In the genomic region with DNA sequence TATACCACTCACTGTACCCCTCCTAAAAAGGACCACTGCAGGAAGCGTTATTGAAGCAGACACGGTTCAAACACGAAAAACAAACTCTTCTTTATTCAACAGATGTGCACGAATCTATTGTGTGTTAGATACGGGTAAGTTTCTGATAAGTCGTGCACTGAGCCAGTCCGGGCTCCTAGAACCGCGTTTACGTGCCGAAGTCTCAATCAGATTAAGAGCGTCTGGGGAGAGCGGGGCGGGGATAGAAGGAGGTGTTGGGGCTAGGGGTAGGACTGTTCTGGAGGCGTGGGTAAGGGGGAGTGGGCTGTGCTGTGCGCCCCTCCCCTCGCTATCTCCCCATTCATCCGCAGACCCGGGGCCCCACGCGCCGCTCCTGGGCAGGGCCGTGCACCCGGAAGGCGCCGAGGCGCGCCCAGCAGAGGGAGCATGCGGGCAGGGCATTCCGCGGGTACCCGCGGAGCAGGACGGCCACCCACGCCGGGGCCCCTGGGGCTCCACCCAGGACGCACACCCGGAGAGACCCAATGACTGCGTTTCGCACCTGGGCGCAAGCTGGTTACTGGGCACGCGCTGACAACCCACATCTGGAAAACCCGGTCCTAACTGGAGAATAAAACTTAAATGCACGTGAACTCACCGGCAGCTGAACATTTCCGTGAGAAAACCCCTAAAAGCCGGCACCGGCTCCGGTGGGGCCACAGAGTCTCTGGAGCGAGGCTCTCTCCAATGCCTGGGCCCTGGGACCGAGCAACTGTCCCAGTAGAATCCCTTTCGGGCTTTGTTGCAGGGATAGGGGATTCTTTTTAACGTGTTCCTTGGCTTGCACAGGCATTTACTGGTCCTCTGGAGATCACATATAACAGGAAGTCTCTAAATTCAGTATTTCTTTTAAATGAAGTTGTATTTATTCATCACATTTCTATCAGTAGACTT, we compare ENCODE assay signal across 8 cellular contexts. TPM values are rescaled to one million over a fixed set of nuclear protein-coding genes. Genes with fewer than 3 reads are reported as not detected.
DNase-seq lines count a peak whose midpoint lies in the region; ATAC-seq and TF ChIP-seq lines count a peak whose summit lies in the region.

No MANE protein-coding gene starts in this region.

- peak; percentile 87 for TF ChIP-seq CTCF in H9 (conservative IDR thresholded peaks at IDR 0.05)
- TF ChIP-seq CTCF in adrenal gland (IDR thresholded peaks at IDR 0.05): peak; percentile 55 to 84 (median 78)
- peak; percentile 85 for TF ChIP-seq CTCF in progenitor cell of endocrine pancreas (IDR thresholded peaks at IDR 0.05; ENCODE audit: unreplicated experiment)

- H2BK5ac ChIP-seq in H9 (ENCODE audit: insufficient read length, low read length): no peak overlapping the region

- CTCF ChIA-PET in T-cell (lab: Charles Lee): interaction anchor here (0.6 to 4.5 kb wide), 18 partner anchors 10 to 693 kb away, joined by 3 to 63 read pairs (median 5); partner anchors contain the start of gene WEE1 (in 1 of the 2)

- H3K27me3 Mint-ChIP-seq in H9 (ENCODE audit: low read depth): no peaks in the 10 kb centered on the region
- H3K27me3 Mint-ChIP-seq in T-cell: no peaks in the 10 kb centered on the region
- H3K27me3 Mint-ChIP-seq in progenitor cell of endocrine pancreas: peaks cover 7% of the 10 kb centered on the region

- no peak overlapping the region for H3K56ac ChIP-seq in H9 (ENCODE audit: insufficient read length, low read depth, low read length)

- no peak overlapping the region for H2BK120ac ChIP-seq in H9 (ENCODE audit: low read depth, low read length, poor library complexity, severe bottlenecking)

- POLR2A ChIA-PET in T-cell (lab: Charles Lee): interaction anchor here in 1 of 2 donors (1.1 kb wide), 1 partner anchor 1195 kb away, joined by 3 read pairs; the partner anchor contains the start of gene EIF4G2

- H3K79me2 ChIP-seq in H9 (ENCODE audit: insufficient read depth, low read length): no peaks in the 10 kb centered on the region

- no peak overlapping the region for H4K91ac ChIP-seq in H9 (ENCODE audit: insufficient read length, low read depth, low read length)

- H3K9me3 Mint-ChIP-seq in H9 (peaks cover 2 to 3% of the 10 kb centered on the region in 2 experiments; a peak in 2 of 5 replicates), T-cell (no peaks in the 10 kb centered on the region), progenitor cell of endocrine pancreas (ENCODE audit: low read depth) (peaks cover 3% of the 10 kb centered on the region)

- H3K9ac ChIP-seq in H9 (ENCODE audit: extremely low read depth, insufficient read length, low read length): peak overlapping the region; percentile 63

- H3K18ac ChIP-seq in H9 (ENCODE audit: insufficient read length, low read depth, low read length): peak overlapping the region; percentile 75

- peak overlapping the region; percentile 10 for H4K5ac ChIP-seq in H9 (ENCODE audit: insufficient read length, low read depth, low read length)

- no peaks in the 10 kb centered on the region for H3K79me1 ChIP-seq in H9 (ENCODE audit: insufficient read depth, low read depth, low read length, poor library complexity, severe bottlenecking)

- TF ChIP-seq POLR2A in adrenal gland (IDR thresholded peaks at IDR 0.05): peak; percentile 19 to 51

- H3K9me3 ChIP-seq in H9 (ENCODE audit: control insufficient read depth, low read depth, low read length): no peaks in the 10 kb centered on the region
- no peaks in the 10 kb centered on the region for H3K9me3 ChIP-seq in adrenal gland (replicated peaks in 1 of 3)

- no CpG with 5 or more reads among the region's 54 CpGs for WGBS in H9 (ENCODE audit: extremely low coverage, insufficient read length, low lambda C conversion rate)
- WGBS in adrenal gland, 4 donors: 0 to 2% (median 1%) methylated on average over 28 to 54 of the region's 54 CpGs

- peak overlapping the region; percentile 69 for H3K4me2 ChIP-seq in H9 (ENCODE audit: insufficient read depth, insufficient read length, low read length)

- H4K8ac ChIP-seq in H9 (replicated peaks; ENCODE audit: insufficient read length, low read depth, low read length): peak overlapping the region; percentile 25

- peak overlapping the region; percentile 77 for H3T11ph ChIP-seq in H9 (ENCODE audit: low read length)

- no peak overlapping the region for H2AK5ac ChIP-seq in H9 (ENCODE audit: insufficient read length, low read length)

- H3K4me3 Mint-ChIP-seq in H9 (peak overlapping the region; percentile 72 to 77), T-cell (peak overlapping the region; percentile 94 to 95 (median 94)), progenitor cell of endocrine pancreas (ENCODE audit: low read depth) (peak overlapping the region; percentile 73)

- no peak overlapping the region for H2BK12ac ChIP-seq in H9 (ENCODE audit: insufficient read length, low read depth, low read length)

- no peak overlapping the region for H2BK20ac ChIP-seq in H9 (ENCODE audit: low read depth, low read length, poor library complexity, severe bottlenecking)

- H3K23ac ChIP-seq in H9 (ENCODE audit: insufficient read length, low read depth, low read length): no peak overlapping the region

- H3K4me3 ChIP-seq in GM08714 (ENCODE audit: low read length): peak overlapping the region; percentile 59; the same call in 1 of the 2 replicates
- peak overlapping the region in 3 of 4 donors; percentile 13 to 60 (median 43) for H3K4me3 ChIP-seq in adrenal gland

- peak overlapping the region; percentile 9 for H3K27ac ChIP-seq in H9 (ENCODE audit: insufficient read length, low read depth, low read length)
- H3K27ac ChIP-seq in adrenal gland: peak overlapping the region; percentile 43 to 96 (median 93)

- peak overlapping the region; percentile 57 for H2AFZ ChIP-seq in H9 (ENCODE audit: low read length)

- peaks cover 11% of the 10 kb centered on the region for H3K23me2 ChIP-seq in H9 (ENCODE audit: insufficient read length, low read depth, low read length, poor library complexity, severe bottlenecking)

- H3K4me1 ChIP-seq in H9 (ENCODE audit: insufficient read depth, low read length): no peaks in the 10 kb centered on the region
- H3K4me1 ChIP-seq in adrenal gland (replicated peaks in 1 of 2): peaks cover 9 to 12% of the 10 kb centered on the region in 2 donors

- H3K27ac Mint-ChIP-seq in H9 (peak overlapping the region; percentile 76 to 94 (median 94)), T-cell (peak overlapping the region; percentile 91 to 99), progenitor cell of endocrine pancreas (peak overlapping the region; percentile 99)

- H3K4me1 Mint-ChIP-seq in H9: peaks cover 20 to 24% of the 10 kb centered on the region in 2 experiments
- H3K4me1 Mint-ChIP-seq in T-cell: peaks cover 16 to 29% (median 21%) of the 10 kb centered on the region in 3 donors
- H3K4me1 Mint-ChIP-seq in progenitor cell of endocrine pancreas (ENCODE audit: low read depth): peaks cover 20% of the 10 kb centered on the region

- ATAC-seq in T-cell (replicated peaks in 1 of 4) (peak; percentile 86 to 88 (median 87)), left cardiac atrium (peak; percentile 91 to 92)

- H4K20me1 ChIP-seq in H9 (ENCODE audit: control insufficient read depth, insufficient read depth, insufficient read length): no peaks in the 10 kb centered on the region

- H3K27me3 ChIP-seq in H9 (ENCODE audit: insufficient read depth, low read length): no peaks in the 10 kb centered on the region
- no peaks in the 10 kb centered on the region for H3K27me3 ChIP-seq in adrenal gland

- intact Hi-C loops in adrenal gland (cut with DNase I): loop anchor here (2.0 to 10.0 kb wide), 3 partner anchors 79 to 141 kb away; no protein-coding TSS in a partner anchor
- intact Hi-C loops in left cardiac atrium (cut with DNase I): loop anchor here (2.0 to 10.0 kb wide), 4 partner anchors 79 to 691 kb away; partner anchors contain the start of gene ADM (in 1 of the 2)

- H2BK15ac ChIP-seq in H9 (ENCODE audit: low read depth, low read length): no peak overlapping the region

- peak overlapping the region; percentile 5; the same call in 1 of the 2 replicates for H3K4ac ChIP-seq in H9 (ENCODE audit: low read depth, low read length)

- DNase-seq in H9 (peak; percentile 81), M059J (ENCODE audit: low read depth) (peak; percentile 79), T-cell (peak; percentile 74 to 89 (median 82)), adrenal gland (peak; percentile 81 to 88 (median 83)), left cardiac atrium (peak; percentile 90), progenitor cell of endocrine pancreas (ENCODE audit: low spot score, unreplicated experiment) (peak; percentile 89), ureter (ENCODE audit: low spot score) (peak; percentile 90)

- H3K36me3 Mint-ChIP-seq in H9 (ENCODE audit: insufficient read depth in 1 of 3, low read depth in 3 of 3) (peaks cover 0 to 7% (median 1%) of the 10 kb centered on the region in 3 experiments; a peak in 3 of 7 replicates), T-cell (peaks cover 2% of the 10 kb centered on the region), progenitor cell of endocrine pancreas (ENCODE audit: insufficient read depth) (no peaks in the 10 kb centered on the region)

- peak overlapping the region; percentile 94; the same call in 1 of the 2 replicates for H3K14ac ChIP-seq in H9 (ENCODE audit: insufficient read depth, low read length)

- no peaks in the 10 kb centered on the region for H3K36me3 ChIP-seq in adrenal gland (replicated peaks in 1 of 2)

RNA-seq across cellular contexts. Expression of gene WEE1, which starts 40.6 kb away (rescaled TPM):
- total RNA-seq in H9 (2021) (136 and 142 TPM in 2 replicates), T-cell (10 to 100 TPM in 1 of 5 donors, 1 to 10 TPM in 4; 3.8 to 13.5 (median 6.2) TPM), adrenal gland (10 to 100 TPM in 4 of 8 donors, 1 to 10 TPM in 4; 3.3 to 11.3 (median 9.0) TPM), left cardiac atrium (10 to 100 TPM; 25.3 to 53.7 TPM), progenitor cell of endocrine pancreas (154 and 179 TPM in 2 replicates), ureter (65.3 TPM)
- total RNA-seq in M059J (2014; rRNA removed; shearing (Covaris generic)): 72.7 and 74.8 TPM in 2 replicates
- polyA plus RNA-seq in adrenal gland: 10 to 100 TPM in 1 of 3 donors, 1 to 10 TPM in 2; 4.7 to 10.3 (median 4.7) TPM

RNA-seq across cellular contexts. Expression of gene SWAP70, which starts 49.8 kb away (rescaled TPM):
- total RNA-seq in H9 (2021) (34.4 and 35.8 TPM in 2 replicates), T-cell (10 to 100 TPM in 1 of 5 donors, 1 to 10 TPM in 4; 4.5 to 14.3 (median 7.3) TPM), adrenal gland (10 to 100 TPM; 13.3 to 23.5 (median 20.1) TPM), left cardiac atrium (10 to 100 TPM; 27.4 to 37.7 TPM), progenitor cell of endocrine pancreas (18.9 and 19.1 TPM in 2 replicates), ureter (49.0 TPM)
- 22.4 and 31.9 TPM in 2 replicates for total RNA-seq in M059J (2014; rRNA removed; shearing (Covaris generic))
- polyA plus RNA-seq in adrenal gland: 10 to 100 TPM in 1 of 3 donors, 1 to 10 TPM in 2; 6.5 to 17.2 (median 8.8) TPM

Comparison
In these comparisons a context has a peak if more than half of its experiments do, and no peak if none do; other contexts are left out.
1. Peak in every context shown above with its lines: DNase-seq, ATAC-seq, H3K4me3 ChIP-seq and H3K27ac ChIP-seq.